15 cellular contexts compared by ENCODE assay signal in genomic region chr7:108528183-108528712, GRCh38. TPM values are rescaled to one million over a fixed set of nuclear protein-coding genes. Genes with fewer than 3 reads are reported as not detected.
DNase-seq lines count a peak whose midpoint lies in the region; ATAC-seq and TF ChIP-seq lines count a peak whose summit lies in the region.
"Had no signal": no experiment of that assay in that cellular context is flagged by ENCODE, and none has a peak within 500 bp of the region (broad histone marks: within the 10 kb centered on the region; RNA-seq: fewer than 3 reads in every experiment).

No MANE protein-coding gene starts in this region.

- H2AFZ ChIP-seq in SK-N-SH (ENCODE audit: low read depth), result no peak overlapping the region

- H3K27ac ChIP-seq in breast epithelium (peak overlapping the region in 1 of 2 donors; percentile 99), suprapubic skin (peak overlapping the region; percentile 100), uterus (no peak overlapping the region), SK-N-SH (ENCODE audit: low read depth in 2 of 2, low read length in 1 of 2) (no peak overlapping the region)
- H3K27ac ChIP-seq: left ventricle myocardium inferior had no signal

- peak; percentile 69 for DNase-seq in MCF 10A (ENCODE audit: unreplicated experiment)
- no peak for DNase-seq in breast epithelium (ENCODE audit: low spot score in 2 of 2)
- DNase-seq in activated CD8-positive, alpha-beta T cell treated with anti-CD3 and anti-CD28 coated beads, Interleukin-2, amount 10 ng/mL, durations not matched to agents 7 days and 5 days, result no peak
- DNase-seq in left colon, result peak in 1 of 2 donors; percentile 27
- no peak for DNase-seq in suprapubic skin (ENCODE audit: low spot score in 2 of 2)
- DNase-seq in uterus, result no peak
- DNase-seq in SK-N-SH, result no peak
- no peak for DNase-seq in NCI-H345 treated with DMSO at 0.1 percent for 48 hours (lab: John Stamatoyannopoulos, UW; ENCODE audit: unreplicated experiment)
- DNase-seq: activated T-cell treated with anti-CD3 and anti-CD28 coated beads, Interleukin-2, amount 50 U/mL, for 24 hours; effector memory CD8-positive, alpha-beta T cell; H7; left ventricle myocardium inferior; NCI-H146; posterior cingulate gyrus; stimulated activated CD4-positive, alpha-beta T cell treated with anti-CD3 and anti-CD28 coated beads, Interleukin-1b, Interleukin-23, amount 100 ng/mL, for 48 hours had no signal

- WGBS in suprapubic skin, result 65% methylated on average over 6 of the region's 6 CpGs
- WGBS in SK-N-SH (ENCODE audit: low lambda C conversion rate), result 91% methylated on average over 6 of the region's 6 CpGs

- H3K9me3 ChIP-seq in breast epithelium (no peaks in the 10 kb centered on the region), suprapubic skin (no peaks in the 10 kb centered on the region), uterus (no peaks in the 10 kb centered on the region), SK-N-SH (no peaks in the 10 kb centered on the region)
- H3K9me3 ChIP-seq: left ventricle myocardium inferior had no signal

- H3K4me1 ChIP-seq in breast epithelium (peaks cover 0 to 11% of the 10 kb centered on the region in 2 donors), suprapubic skin (peaks cover 35% of the 10 kb centered on the region), uterus (peaks cover 4 to 12% of the 10 kb centered on the region in 2 donors), SK-N-SH (ENCODE audit: control insufficient read depth in 1 of 2, insufficient read depth in 2 of 2, low read depth in 1 of 2, low read length in 1 of 2) (peaks cover 14 to 18% of the 10 kb centered on the region in 2 experiments; a peak in 3 of 4 replicates)

- no peak for ATAC-seq in activated CD8-positive, alpha-beta T cell treated with anti-CD3 and anti-CD28 coated beads, Interleukin-2, amount 10 ng/mL, durations not matched to agents 7 days and 5 days
- ATAC-seq in left colon, result peak; percentile 23
- ATAC-seq: effector memory CD8-positive, alpha-beta T cell had no signal

- CTCF ChIA-PET in MCF 10A (lab: Yijun Ruan, JAX) (interaction anchor here (0.6 to 1.1 kb wide), 3 partner anchors 29 to 68 kb away, joined by 3 to 5 read pairs (median 3); no protein-coding TSS in a partner anchor), SK-N-SH (lab: Yijun Ruan, JAX) (no interaction called here)
- CTCF ChIA-PET in activated CD8-positive, alpha-beta T cell treated with anti-CD3 and anti-CD28 coated beads, Interleukin-2, amount 10 ng/mL, durations not matched to agents 7 days and 5 days (lab: Charles Lee), result no interaction called here

- POLR2A ChIA-PET in MCF 10A (lab: Yijun Ruan, JAX) (interaction anchor here (0.8 to 8.5 kb wide), 8 partner anchors 9 to 46 kb away, joined by 3 to 244 read pairs (median 6); partner anchors contain the start of genes DNAJB9 and THAP5), SK-N-SH (lab: Yijun Ruan, JAX) (no interaction called here)
- POLR2A ChIA-PET in activated CD8-positive, alpha-beta T cell treated with anti-CD3 and anti-CD28 coated beads, Interleukin-2, amount 10 ng/mL, durations not matched to agents 7 days and 5 days (lab: Charles Lee), result interaction anchor here (4.2 kb wide), 1 partner anchor 42 kb away, joined by 55 read pairs; the partner anchor contains the start of genes DNAJB9 and THAP5

- H3K27ac Mint-ChIP-seq in MCF 10A (ENCODE audit: low read depth, unreplicated experiment), result peak overlapping the region; percentile 99
- H3K27ac Mint-ChIP-seq in activated CD8-positive, alpha-beta T cell treated with anti-CD3 and anti-CD28 coated beads, Interleukin-2, amount 10 ng/mL, durations not matched to agents 7 days and 5 days, result peak overlapping the region; percentile 17
- H3K27ac Mint-ChIP-seq: activated T-cell treated with anti-CD3 and anti-CD28 coated beads, Interleukin-2, amount 50 U/mL, for 24 hours had no signal

- TF ChIP-seq POLR2A in breast epithelium (IDR thresholded peaks at IDR 0.05) (no peak), suprapubic skin (IDR thresholded peaks at IDR 0.05) (no peak), uterus (IDR thresholded peaks at IDR 0.05) (no peak)

- no peak for TF ChIP-seq RAD21 in SK-N-SH (IDR thresholded peaks at IDR 0.05; ENCODE audit: low read length)

- no TSS peak for BruUV-seq in MCF 10A (replicated peaks; lab: Mats Ljungman, UMichigan)

- no peak overlapping the region for H3K4me2 ChIP-seq in SK-N-SH

- no peaks in the 10 kb centered on the region for H3K9me3 Mint-ChIP-seq in MCF 10A (ENCODE audit: unreplicated experiment)
- H3K9me3 Mint-ChIP-seq in activated CD8-positive, alpha-beta T cell treated with anti-CD3 and anti-CD28 coated beads, Interleukin-2, amount 10 ng/mL, durations not matched to agents 7 days and 5 days (ENCODE audit: insufficient read depth), result no peaks in the 10 kb centered on the region
- H3K9me3 Mint-ChIP-seq: activated T-cell treated with anti-CD3 and anti-CD28 coated beads, Interleukin-2, amount 50 U/mL, for 24 hours; effector memory CD8-positive, alpha-beta T cell had no signal

- peaks cover 8% of the 10 kb centered on the region for H3K36me3 Mint-ChIP-seq in MCF 10A (ENCODE audit: insufficient read depth, unreplicated experiment)
- no peaks in the 10 kb centered on the region for H3K36me3 Mint-ChIP-seq in activated CD8-positive, alpha-beta T cell treated with anti-CD3 and anti-CD28 coated beads, Interleukin-2, amount 10 ng/mL, durations not matched to agents 7 days and 5 days (ENCODE audit: low read depth)

- H3K9me2 ChIP-seq in SK-N-SH, result no peaks in the 10 kb centered on the region

- peaks cover 21% of the 10 kb centered on the region for H3K79me2 ChIP-seq in SK-N-SH (ENCODE audit: insufficient read depth)

- intact Hi-C loops in MCF 10A (cut with micrococcal nuclease) (no loop called here), breast epithelium (cut with DNase I; ENCODE audit: low total_unique reads) (loop anchor here (5.0 kb wide), 1 partner anchor 39 kb away; the partner anchor contains the start of genes DNAJB9 and THAP5), left colon (cut with DNase I, micrococcal nuclease) (loop anchor here in 1 of 2 donors (2.0 kb wide), 1 partner anchor 41 kb away; the partner anchor contains the start of genes DNAJB9 and THAP5), uterus (cut with DNase I; ENCODE audit: low total_unique reads) (no loop called here)

- no peaks in the 10 kb centered on the region for H3K27me3 Mint-ChIP-seq in MCF 10A (ENCODE audit: insufficient read depth, unreplicated experiment)
- H3K27me3 Mint-ChIP-seq in activated CD8-positive, alpha-beta T cell treated with anti-CD3 and anti-CD28 coated beads, Interleukin-2, amount 10 ng/mL, durations not matched to agents 7 days and 5 days (ENCODE audit: low read depth), result peaks cover 5% of the 10 kb centered on the region

- peaks cover 8% of the 10 kb centered on the region for H3F3A ChIP-seq in SK-N-SH (replicated peaks; ENCODE audit: insufficient read depth)

- no peak overlapping the region for H3K4me3 ChIP-seq in breast epithelium
- no peak overlapping the region for H3K4me3 ChIP-seq in suprapubic skin
- no peak overlapping the region for H3K4me3 ChIP-seq in uterus
- no peak overlapping the region for H3K4me3 ChIP-seq in SK-N-SH (ENCODE audit: low read depth in 2 of 2, low read length in 1 of 2)
- H3K4me3 ChIP-seq: left ventricle myocardium inferior had no signal

- TF ChIP-seq CTCF in MCF 10A (IDR thresholded peaks at IDR 0.05; ENCODE audit: unreplicated experiment) (no peak), breast epithelium (IDR thresholded peaks at IDR 0.05) (no peak), suprapubic skin (IDR thresholded peaks at IDR 0.05) (no peak), uterus (IDR thresholded peaks at IDR 0.05) (no peak), SK-N-SH (IDR thresholded peaks at IDR 0.05) (no peak)

- peak overlapping the region; percentile 58 for H3K4me3 Mint-ChIP-seq in MCF 10A (ENCODE audit: unreplicated experiment)
- no peak overlapping the region for H3K4me3 Mint-ChIP-seq in activated CD8-positive, alpha-beta T cell treated with anti-CD3 and anti-CD28 coated beads, Interleukin-2, amount 10 ng/mL, durations not matched to agents 7 days and 5 days
- H3K4me3 Mint-ChIP-seq: activated T-cell treated with anti-CD3 and anti-CD28 coated beads, Interleukin-2, amount 50 U/mL, for 24 hours; effector memory CD8-positive, alpha-beta T cell had no signal

- no peak overlapping the region for H3K9ac ChIP-seq in SK-N-SH

- TF ChIP-seq EP300 in suprapubic skin (IDR thresholded peaks at IDR 0.05) (no peak), SK-N-SH (IDR thresholded peaks at IDR 0.05; ENCODE audit: borderline replicate concordance in 1 of 2, low read depth in 1 of 2, low read length in 1 of 2) (no peak)

- H3K36me3 ChIP-seq in breast epithelium (no peaks in the 10 kb centered on the region), suprapubic skin (no peaks in the 10 kb centered on the region), uterus (no peaks in the 10 kb centered on the region), SK-N-SH (replicated peaks in 1 of 2; ENCODE audit: control insufficient read depth in 1 of 2, insufficient read depth in 2 of 2, low read length in 1 of 2) (no peaks in the 10 kb centered on the region)
- H3K36me3 ChIP-seq: left ventricle myocardium inferior had no signal

- H3K27me3 ChIP-seq in breast epithelium (no peaks in the 10 kb centered on the region), suprapubic skin (no peaks in the 10 kb centered on the region), uterus (no peaks in the 10 kb centered on the region), SK-N-SH (ENCODE audit: insufficient read depth) (no peaks in the 10 kb centered on the region)

- no peaks in the 10 kb centered on the region for H4K20me1 ChIP-seq in SK-N-SH (ENCODE audit: insufficient read depth)

- peaks cover 27% of the 10 kb centered on the region for H3K4me1 Mint-ChIP-seq in MCF 10A (ENCODE audit: insufficient read depth, unreplicated experiment)
- peaks cover 15% of the 10 kb centered on the region for H3K4me1 Mint-ChIP-seq in activated CD8-positive, alpha-beta T cell treated with anti-CD3 and anti-CD28 coated beads, Interleukin-2, amount 10 ng/mL, durations not matched to agents 7 days and 5 days (ENCODE audit: low read depth)

RNA-seq across cellular contexts. Expression of gene PNPLA8, which starts 2.3 kb away (rescaled TPM):
- total RNA-seq in MCF 10A (2022) (28.5 and 39.9 TPM in 2 replicates), breast epithelium (10 to 100 TPM; 36.1 to 48.6 (median 48.5) TPM), left colon (10 to 100 TPM; 20.0 to 23.2 TPM), suprapubic skin (10 to 100 TPM; 28.1 to 49.8 (median 41.5) TPM), uterus (10 to 100 TPM; 31.4 to 57.1 (median 46.7) TPM)
- total RNA-seq in activated CD8-positive, alpha-beta T cell treated with anti-CD3 and anti-CD28 coated beads, Interleukin-2, amount 10 ng/mL, durations not matched to agents 7 days and 5 days, result 10 to 100 TPM; 13.0 to 13.6 TPM
- 7.2 and 9.8 TPM in 2 replicates for polyA plus RNA-seq in SK-N-SH (2012; rRNA removed)
- 12.4 and 16.1 TPM in 2 replicates for polyA plus RNA-seq in SK-N-SH (2012; cell fraction: cytosol; rRNA removed)
- 3.2 and 7.4 TPM in 2 replicates for polyA plus RNA-seq in SK-N-SH (2012; cell fraction: nucleus; rRNA removed)

RNA-seq across cellular contexts. Expression of gene THAP5, which starts 41.3 kb away (rescaled TPM):
- total RNA-seq in MCF 10A (2022) (44.0 and 49.1 TPM in 2 replicates), breast epithelium (10 to 100 TPM; 19.4 to 35.6 (median 24.6) TPM), left colon (10 to 100 TPM; 15.7 to 20.5 TPM), suprapubic skin (10 to 100 TPM; 12.8 to 27.2 (median 19.8) TPM), uterus (10 to 100 TPM; 21.0 to 55.6 (median 45.6) TPM)
- total RNA-seq in activated CD8-positive, alpha-beta T cell treated with anti-CD3 and anti-CD28 coated beads, Interleukin-2, amount 10 ng/mL, durations not matched to agents 7 days and 5 days, result 10 to 100 TPM; 26.7 to 29.4 TPM
- 4.2 and 5.3 TPM in 2 replicates for polyA plus RNA-seq in SK-N-SH (2012; rRNA removed)
- 7.7 and 8.1 TPM in 2 replicates for polyA plus RNA-seq in SK-N-SH (2012; cell fraction: cytosol; rRNA removed)
- polyA plus RNA-seq in SK-N-SH (2012; cell fraction: nucleus; rRNA removed), result 3.1 and 4.9 TPM in 2 replicates

RNA-seq across cellular contexts. Expression of gene DNAJB9, which starts 41.4 kb away (rescaled TPM):
- total RNA-seq in MCF 10A (2022) (43.4 and 45.9 TPM in 2 replicates), breast epithelium (10 to 100 TPM; 36.3 to 51.2 (median 41.0) TPM), left colon (10 to 100 TPM in 1 of 2 donors, 1 to 10 TPM in 1; 9.3 to 16.7 TPM), suprapubic skin (10 to 100 TPM in 3 of 4 donors, 1 to 10 TPM in 1; 9.5 to 33.5 (median 24.0) TPM), uterus (100 to 1,000 TPM in 1 of 4 donors, 10 to 100 TPM in 3; 28.7 to 362 (median 44.8) TPM)
- total RNA-seq in activated CD8-positive, alpha-beta T cell treated with anti-CD3 and anti-CD28 coated beads, Interleukin-2, amount 10 ng/mL, durations not matched to agents 7 days and 5 days, result 1 to 10 TPM; 9.4 to 9.6 TPM
- polyA plus RNA-seq in SK-N-SH (2012; rRNA removed), result 6.4 and 6.6 TPM in 2 replicates
- 8.5 and 9.9 TPM in 2 replicates for polyA plus RNA-seq in SK-N-SH (2012; cell fraction: cytosol; rRNA removed)
- polyA plus RNA-seq in SK-N-SH (2012; cell fraction: nucleus; rRNA removed), result 2.1 and 4.3 TPM in 2 replicates
